In genomic region chr2:27217173-27218121, GRCh38 we compare ENCODE assay signal across 8 cellular contexts. TPM values are rescaled to one million over a fixed set of nuclear protein-coding genes. Genes with fewer than 3 reads are reported as not detected.
DNase-seq lines count a peak whose midpoint lies in the region; ATAC-seq, FAIRE-seq and TF ChIP-seq lines count a peak whose summit lies in the region.

TSS of gene CAD (plus strand) at chr2:27217369. CDS start at chr2:27217552, 183 bp downstream.

- no peaks in the 10 kb centered on the region for H3K27me3 ChIP-seq in GM06990 (replicated peaks; ENCODE audit: control insufficient read depth, insufficient read depth, low read length)
- no peaks in the 10 kb centered on the region for H3K27me3 ChIP-seq in pancreas
- H3K27me3 ChIP-seq in thyroid gland = no peaks in the 10 kb centered on the region

- no peaks in the 10 kb centered on the region for H3K9me3 ChIP-seq in pancreas
- H3K9me3 ChIP-seq in thyroid gland = no peaks in the 10 kb centered on the region

- TF ChIP-seq POLR2A in thyroid gland (IDR thresholded peaks at IDR 0.05) = peak in 1 of 2 donors; percentile 41

- H3K9me3 Mint-ChIP-seq in activated naive CD8-positive, alpha-beta T cell (ENCODE audit: low read depth) = no peaks in the 10 kb centered on the region
- peaks cover 2% of the 10 kb centered on the region for H3K9me3 Mint-ChIP-seq in glutamatergic neuron (ENCODE audit: unreplicated experiment)

- H3K27ac ChIP-seq in pancreas (peak within 1 kb of the TSS in 2 of 4 donors; percentile 7 to 45), thyroid gland (peak within 1 kb of the TSS in 2 of 3 donors; percentile 30 to 47)

- no peaks in the 10 kb centered on the region for H3K27me3 Mint-ChIP-seq in activated naive CD8-positive, alpha-beta T cell
- peaks cover 6% of the 10 kb centered on the region for H3K27me3 Mint-ChIP-seq in glutamatergic neuron (ENCODE audit: unreplicated experiment)

- ATAC-seq in pancreas = peak; percentile 91 to 97 (median 95)

- peak within 1 kb of the TSS; percentile 98 for H3K27ac Mint-ChIP-seq in activated naive CD8-positive, alpha-beta T cell
- H3K27ac Mint-ChIP-seq in glutamatergic neuron (ENCODE audit: unreplicated experiment) = peak within 1 kb of the TSS; percentile 53

- peak within 1 kb of the TSS; percentile 94 for H3K4me3 ChIP-seq in GM06990 (replicated peaks; ENCODE audit: low read depth, low read length)
- peak within 1 kb of the TSS; percentile 93 for H3K4me3 ChIP-seq in HFF-Myc (replicated peaks; ENCODE audit: low read depth, low read length)
- H3K4me3 ChIP-seq in pancreas = peak within 1 kb of the TSS; percentile 47 to 76 (median 66)
- H3K4me3 ChIP-seq in thyroid gland (replicated peaks in 1 of 3) = peak within 1 kb of the TSS; percentile 37 to 76 (median 64)

- H3K4me3 Mint-ChIP-seq in activated naive CD8-positive, alpha-beta T cell = peak within 1 kb of the TSS; percentile 99
- peak within 1 kb of the TSS; percentile 96 for H3K4me3 Mint-ChIP-seq in glutamatergic neuron (ENCODE audit: unreplicated experiment)

- TF ChIP-seq CTCF in GM06990 (IDR thresholded peaks at IDR 0.05; ENCODE audit: insufficient read depth, low read length, poor library complexity, severe bottlenecking) (no peak), HFF-Myc (IDR thresholded peaks at IDR 0.05; ENCODE audit: low read depth, low read length, missing control alignments) (no peak), glutamatergic neuron (IDR thresholded peaks at IDR 0.05; ENCODE audit: partially characterized antibody, unreplicated experiment) (no peak), pancreas (IDR thresholded peaks at IDR 0.05) (peak in 1 of 4 donors; percentile 11), thyroid gland (IDR thresholded peaks at IDR 0.05) (peak in 4 of 6 experiments; percentile 22 to 43 (median 34))

- peaks cover 28% of the 10 kb centered on the region for H3K36me3 Mint-ChIP-seq in activated naive CD8-positive, alpha-beta T cell
- no peaks in the 10 kb centered on the region for H3K36me3 Mint-ChIP-seq in glutamatergic neuron (ENCODE audit: unreplicated experiment)

- peak; percentile 92 for DNase-seq in GM06990 (ENCODE audit: extremely low read depth, insufficient read length)
- peak; percentile 48 for DNase-seq in HFF-Myc (ENCODE audit: extremely low read depth, low read depth)
- DNase-seq in NCI-H1048 (lab: John Stamatoyannopoulos, UW) = peak; percentile 81
- peak; percentile 85 for DNase-seq in SKM-1 treated with dmso at 0.1 percent for 144 hours (lab: John Stamatoyannopoulos, UW; ENCODE audit: unreplicated experiment)
- DNase-seq in glutamatergic neuron = peak; percentile 93
- DNase-seq in pancreas = peak; percentile 75 to 94 (median 86)
- peak; percentile 79 to 80 for DNase-seq in thyroid gland

- peaks cover 41% of the 10 kb centered on the region for H3K4me1 Mint-ChIP-seq in activated naive CD8-positive, alpha-beta T cell (ENCODE audit: low read depth)
- peaks cover 5% of the 10 kb centered on the region for H3K4me1 Mint-ChIP-seq in glutamatergic neuron (ENCODE audit: low read depth, unreplicated experiment)

- WGBS in pancreas, 2 donors = 1% methylated on average over 72 of the region's 72 CpGs
- WGBS in thyroid gland, 2 donors = 1 to 4% methylated on average over 35 to 40 of the region's 72 CpGs

- H3K36me3 ChIP-seq in GM06990 (ENCODE audit: control insufficient read depth, insufficient read depth, low read length) (peaks cover 13% of the 10 kb centered on the region), pancreas (no peaks in the 10 kb centered on the region), thyroid gland (peaks cover 0 to 12% of the 10 kb centered on the region in 2 donors)

- H3K4me1 ChIP-seq in pancreas (peaks cover 7 to 17% (median 11%) of the 10 kb centered on the region in 3 donors), thyroid gland (peaks cover 14 to 20% of the 10 kb centered on the region in 2 donors)

- no peak for FAIRE-seq in pancreas (lab: Jason Lieb, UNC)

- intact Hi-C loops in pancreas (cut with DNase I) = no loop called here
- intact Hi-C loops in thyroid gland (cut with DNase I) = no loop called here

RNA-seq across cellular contexts. Expression of gene CAD, which starts in this region (rescaled TPM):
- total RNA-seq in glutamatergic neuron (ENCODE audit: unreplicated experiment) (38.5 TPM), pancreas (10 to 100 TPM in 5 of 6 donors, 1 to 10 TPM in 1; 9.6 to 23.4 (median 14.7) TPM), thyroid gland (10 to 100 TPM; 16.5 to 31.9 (median 28.2) TPM)
- 10 to 100 TPM; 17.5 to 24.6 TPM for polyA plus RNA-seq in pancreas

Comparison
In these comparisons a context has a peak if more than half of its experiments do, and no peak if none do; other contexts are left out.
1. CTCF ChIP-seq: peak in thyroid gland (4 of 6); none in GM06990 (single experiment), HFF-Myc (single experiment) and glutamatergic neuron (single experiment).
2. Peak in every context shown above with its lines, with median percentiles within 50 percentile points of each other: DNase-seq and H3K4me3 ChIP-seq.